In the genomic region with DNA sequence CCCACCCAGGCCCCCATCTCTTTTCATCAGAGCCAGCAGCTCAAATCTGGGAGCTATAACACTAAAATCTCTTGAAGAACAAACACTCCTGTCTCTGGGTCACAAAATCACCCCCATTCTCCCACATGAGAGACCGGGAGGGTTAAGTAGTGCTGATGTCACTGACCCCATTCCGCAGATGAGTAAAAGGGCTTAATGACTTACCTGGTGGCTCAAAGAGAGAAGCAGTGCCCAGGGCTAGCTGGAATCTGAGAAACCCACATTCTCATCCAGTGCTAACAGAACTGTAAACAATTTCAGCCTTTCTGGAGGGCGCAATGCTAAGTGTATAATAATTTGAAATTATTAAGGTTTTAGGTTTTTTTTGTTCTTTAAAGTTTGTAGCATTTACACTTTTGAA, we compare ENCODE assay signal across 23 cellular contexts. TPM values are rescaled to one million over a fixed set of nuclear protein-coding genes. Genes with fewer than 3 reads are reported as not detected.
A peak's percentile ranks its signal among the peaks of the same experiment; 100 is the strongest.
DNase-seq lines count a peak whose midpoint lies in the region; ATAC-seq and TF ChIP-seq lines count a peak whose summit lies in the region.
"Had no signal": no experiment of that assay in that cellular context is flagged by ENCODE, and none has a peak within 500 bp of the region (broad histone marks: within the 10 kb centered on the region; RNA-seq: fewer than 3 reads in every experiment).

No MANE protein-coding gene starts in this region.

- H3K4me1 ChIP-seq in gastrocnemius medialis = no peaks in the 10 kb centered on the region
- H3K4me1 ChIP-seq: BLaER1 treated with 17β-estradiol and CSF1 and Interleukin-3, amounts not matched to agents 10 nM and 100 nM had no signal

- intact Hi-C loops in gastrocnemius medialis (cut with DNase I; ENCODE audit: low total_unique reads) = no loop called here

- H3K27me3 ChIP-seq in gastrocnemius medialis = peaks cover 14 to 33% (median 26%) of the 10 kb centered on the region in 3 donors
- H3K27me3 ChIP-seq: BLaER1 treated with 17β-estradiol and CSF1 and Interleukin-3, amounts not matched to agents 10 nM and 100 nM had no signal

- TF ChIP-seq POLR2A in gastrocnemius medialis (IDR thresholded peaks at IDR 0.05) = no peak

- TF ChIP-seq CTCF in gastrocnemius medialis (IDR thresholded peaks at IDR 0.05 in 4 of 5, conservative IDR thresholded peaks at IDR 0.05 in 1 of 5) = no peak

- H3K36me3 ChIP-seq in gastrocnemius medialis = no peaks in the 10 kb centered on the region
- H3K36me3 ChIP-seq: BLaER1 treated with 17β-estradiol and CSF1 and Interleukin-3, amounts not matched to agents 10 nM and 100 nM had no signal

- no peaks in the 10 kb centered on the region for H3K9me3 ChIP-seq in gastrocnemius medialis
- H3K9me3 ChIP-seq: BLaER1 treated with 17β-estradiol and CSF1 and Interleukin-3, amounts not matched to agents 10 nM and 100 nM had no signal

- ATAC-seq in gastrocnemius medialis = no peak
- ATAC-seq: CD8-positive, alpha-beta T cell; GM12878 had no signal

- in situ Hi-C loops in gastrocnemius medialis (cut with MboI; ENCODE audit: low sequenced_read_pairs in 4 of 4) = loop anchor here in 1 of 4 donors (25.0 kb wide), 1 partner anchor 99 kb away; no protein-coding TSS in a partner anchor

- DNase-seq in HK-2 (ENCODE audit: unreplicated experiment) (peak; percentile 41), glomerular visceral epithelial cell (ENCODE audit: extremely low spot score) (peak; percentile 44), renal cortical epithelial cell (ENCODE audit: low read depth) (peak; percentile 56), gastrocnemius medialis (no peak), SHP77 (lab: John Stamatoyannopoulos, UW) (no peak)
- DNase-seq in stimulated activated CD4-positive, alpha-beta T cell treated with anti-CD3 and anti-CD28 coated beads, Interleukin-1b, Interleukin-23, amount 100 ng/mL, for 48 hours = no peak
- DNase-seq: 8988T; AML-193; CD4-positive, alpha-beta T cell; CD8-positive, alpha-beta T cell; COR-L47; DMS 273 treated with DMSO at 0.1 percent for 48 hours; DMS153; DMS53; DMS79; DND-41; EL; GDM1 had no signal

- H3K27ac ChIP-seq in gastrocnemius medialis = no peak overlapping the region
- H3K27ac ChIP-seq: BLaER1 treated with 17β-estradiol and CSF1 and Interleukin-3, amounts not matched to agents 10 nM and 100 nM; C4-2B had no signal

- no peak overlapping the region for H3K4me3 ChIP-seq in gastrocnemius medialis
- H3K4me3 ChIP-seq: BLaER1 treated with 17β-estradiol and CSF1 and Interleukin-3, amounts not matched to agents 10 nM and 100 nM; GM12878 had no signal

RNA-seq across cellular contexts. Expression of a gene that starts 26.3 kb away (rescaled TPM):
- 1.7 and 14.5 TPM in 2 replicates for total RNA-seq in renal cortical epithelial cell
- not detected for total RNA-seq in gastrocnemius medialis
- total RNA-seq: A673; B cell; CD4-positive, alpha-beta T cell; CD8-positive, alpha-beta T cell; GM12878 had no signal

RNA-seq across cellular contexts. Expression of a gene that starts 37.7 kb away (rescaled TPM):
- total RNA-seq in renal cortical epithelial cell (36.6 and 43.8 TPM in 2 replicates), gastrocnemius medialis (10 to 100 TPM; 30.3 to 50.5 (median 40.9) TPM)

Comparison
In these comparisons a context has a peak if more than half of its experiments do, and no peak if none do; other contexts are left out.
1. DNase-seq: peak in HK-2 (single experiment), glomerular visceral epithelial cell (single experiment) and renal cortical epithelial cell (single experiment); none in gastrocnemius medialis (0 of 2), SHP77 (0 of 2) and stimulated activated CD4-positive, alpha-beta T cell treated with anti-CD3 and anti-CD28 coated beads, Interleukin-1b, Interleukin-23, amount 100 ng/mL, for 48 hours (single experiment).